Comparison of ENCODE assay signal across 8 cellular contexts in the genomic region with DNA sequence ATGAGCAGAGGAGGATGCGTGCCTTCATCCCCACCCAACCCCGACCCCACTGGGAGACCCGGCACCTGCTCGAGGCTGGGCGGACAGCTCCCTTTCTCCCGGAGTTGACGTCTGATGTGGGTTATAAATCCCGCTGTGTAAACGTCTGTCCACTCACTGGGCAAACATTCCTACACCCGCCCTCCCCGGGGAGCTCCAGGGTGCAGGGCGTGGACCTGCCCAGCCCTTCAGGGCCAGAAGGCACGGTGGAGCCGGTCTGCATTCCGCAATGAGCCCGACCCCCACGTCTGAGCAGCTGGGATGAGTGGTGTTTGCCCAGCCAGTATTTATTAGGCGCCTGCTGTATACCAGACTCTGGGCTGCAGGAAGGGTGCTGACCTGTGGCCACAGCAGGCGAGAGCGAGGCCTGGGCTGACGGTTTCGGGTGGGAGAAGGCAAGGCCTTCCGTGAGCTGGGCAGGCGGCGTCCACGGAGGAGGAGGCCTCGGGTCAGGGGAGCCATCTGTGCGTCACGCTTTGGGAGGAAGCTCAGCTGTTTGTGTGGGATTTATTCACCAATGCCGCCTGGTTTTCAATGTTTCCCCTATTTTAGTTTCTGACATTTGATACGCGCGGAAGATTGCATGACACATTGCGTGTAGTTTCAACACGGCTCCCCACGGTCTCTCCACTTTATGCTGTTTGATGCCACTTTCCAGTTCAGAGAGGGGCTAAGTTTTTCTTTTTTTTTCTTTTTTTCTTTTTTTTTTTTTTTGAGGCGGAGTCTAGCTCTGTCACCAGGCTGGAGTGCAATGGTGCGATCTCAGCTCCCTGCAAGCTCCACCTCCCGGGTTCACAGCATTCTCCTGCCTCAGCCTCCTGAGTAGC. TPM values are rescaled to one million over a fixed set of nuclear protein-coding genes. Genes with fewer than 3 reads are reported as not detected.
DNase-seq lines count a peak whose midpoint lies in the region; FAIRE-seq and TF ChIP-seq lines count a peak whose summit lies in the region.

No MANE protein-coding gene starts in this region.

- intact Hi-C loops in A673 (cut with micrococcal nuclease; ENCODE audit: unreplicated experiment), result no loop called here

- peak overlapping the region; percentile 33 for H4K8ac ChIP-seq in mesenchymal stem cell (ENCODE audit: low read length)

- in situ Hi-C loops in KBM-7 (cut with MboI; ENCODE audit: low pct_unique_long_range_greater_than_20kb, low sequenced_read_pairs), result no loop called here

- peak overlapping the region in 1 of 2 experiments; percentile 15 for H2BK12ac ChIP-seq in mesenchymal stem cell (ENCODE audit: low read length in 2 of 2)

- H3K27ac ChIP-seq in A673 (ENCODE audit: low read depth, low read length, poor library complexity, severe bottlenecking), result no peak overlapping the region
- H3K27ac ChIP-seq in mesenchymal stem cell (ENCODE audit: low read length, poor library complexity, severe bottlenecking), result peak overlapping the region; percentile 97

- TF ChIP-seq CTCF in A673 (conservative IDR thresholded peaks at IDR 0.05; ENCODE audit: low read depth, low read length) (no peak), bronchial epithelial cell (IDR thresholded peaks at IDR 0.05; ENCODE audit: insufficient read depth, low read length, severe bottlenecking) (no peak), BE2C (IDR thresholded peaks at IDR 0.05; ENCODE audit: low read depth, low read length) (no peak)

- H3K9ac ChIP-seq in mesenchymal stem cell (ENCODE audit: low read length), result peak overlapping the region; percentile 81

- no TSS peak for BruUV-seq in A673 (replicated peaks; lab: Mats Ljungman, UMichigan)

- no peak overlapping the region for H2BK120ac ChIP-seq in mesenchymal stem cell (ENCODE audit: low read depth, low read length)

- 57% methylated on average over 34 of the region's 39 CpGs for WGBS in mesenchymal stem cell

- no peak overlapping the region for H3K14ac ChIP-seq in mesenchymal stem cell (ENCODE audit: low read length in 2 of 2)

- no peaks in the 10 kb centered on the region for H3K9me3 ChIP-seq in A673 (ENCODE audit: low read depth, low read length, poor library complexity, severe bottlenecking)
- peaks cover 4% of the 10 kb centered on the region for H3K9me3 ChIP-seq in mesenchymal stem cell (ENCODE audit: control insufficient read depth, low read length)
- H3K9me3 ChIP-seq in BE2C, result peaks cover 17% of the 10 kb centered on the region

- H3K4me3 ChIP-seq in A673 (ENCODE audit: low read depth, low read length, poor library complexity, severe bottlenecking) (no peak overlapping the region), bronchial epithelial cell (ENCODE audit: low read depth, low read length) (peak overlapping the region; percentile 17), mesenchymal stem cell (ENCODE audit: insufficient read depth in 1 of 2, low read depth in 1 of 2, low read length in 2 of 2) (peak overlapping the region in 1 of 2 experiments; percentile 33), BE2C (ENCODE audit: low read depth, low read length) (no peak overlapping the region)

- H3K36me3 ChIP-seq in A673 (ENCODE audit: insufficient read depth, low read length, poor library complexity, severe bottlenecking), result no peaks in the 10 kb centered on the region
- peaks cover 20% of the 10 kb centered on the region for H3K36me3 ChIP-seq in bronchial epithelial cell (ENCODE audit: control insufficient read depth, insufficient read depth, low read length)
- peaks cover 2 to 3% of the 10 kb centered on the region in 2 experiments for H3K36me3 ChIP-seq in mesenchymal stem cell (ENCODE audit: control insufficient read depth in 1 of 2, insufficient read depth in 2 of 2, low read depth in 1 of 2, low read length in 2 of 2)
- H3K36me3 ChIP-seq in BE2C, result no peaks in the 10 kb centered on the region

- H2BK5ac ChIP-seq in mesenchymal stem cell (ENCODE audit: low read depth, low read length, poor library complexity, severe bottlenecking), result peak overlapping the region; percentile 21

- H3K4me2 ChIP-seq in mesenchymal stem cell (ENCODE audit: low read length, poor library complexity, severe bottlenecking), result peak overlapping the region; percentile 44

- no peaks in the 10 kb centered on the region for H3K4me1 ChIP-seq in A673 (ENCODE audit: insufficient read depth, low read length, poor library complexity, severe bottlenecking)
- peaks cover 24% of the 10 kb centered on the region for H3K4me1 ChIP-seq in mesenchymal stem cell (ENCODE audit: control insufficient read depth, insufficient read depth, low read depth, low read length)
- H3K4me1 ChIP-seq in BE2C, result no peaks in the 10 kb centered on the region

- peak overlapping the region in 1 of 2 experiments; percentile 91 for H3K18ac ChIP-seq in mesenchymal stem cell (ENCODE audit: low read depth in 1 of 2, low read length in 2 of 2)

- DNase-seq in A673 (ENCODE audit: low spot score) (peak; percentile 58), KBM-7 (peak; percentile 56), bronchial epithelial cell (ENCODE audit: low read depth) (peak; percentile 92), mesenchymal stem cell (peak; percentile 76), C1 segment of cervical spinal cord (lab: John Stamatoyannopoulos, UW) (no peak), BE2C (no peak)
- DNase-seq in activated CD8-positive, alpha-beta memory T cell treated with anti-CD3 and anti-CD28 coated beads, Interleukin-2, amount 50 U/mL, for 4 hours, result no peak
- no peak for DNase-seq in activated CD8-positive, alpha-beta memory T cell treated with anti-CD3 and anti-CD28 coated beads for 24 hours

- CTCF ChIA-PET in A673 (lab: Charles Lee), result interaction anchor here (0.6 kb wide), 1 partner anchor 124 kb away, joined by 6 read pairs; no protein-coding TSS in a partner anchor

- peak overlapping the region; percentile 2 for H4K91ac ChIP-seq in mesenchymal stem cell (ENCODE audit: low read length)

- H3K23ac ChIP-seq in mesenchymal stem cell (ENCODE audit: low read length in 2 of 2), result no peak overlapping the region

- no peaks in the 10 kb centered on the region for H3K79me1 ChIP-seq in mesenchymal stem cell (replicated peaks; ENCODE audit: low read length, poor library complexity, severe bottlenecking)

- no peak overlapping the region for H2BK15ac ChIP-seq in mesenchymal stem cell (ENCODE audit: low read depth, poor library complexity, severe bottlenecking)

- peak overlapping the region in 1 of 2 experiments; percentile 24 for H3K4ac ChIP-seq in mesenchymal stem cell (ENCODE audit: low read depth in 1 of 2, low read length in 2 of 2)

- H2AFZ ChIP-seq in mesenchymal stem cell (ENCODE audit: low read depth, low read length), result peak overlapping the region; percentile 21

- peak; percentile 66 for FAIRE-seq in bronchial epithelial cell (lab: Jason Lieb, UNC)

- POLR2A ChIA-PET in A673 (lab: Charles Lee; ENCODE audit: low non-redundant PET), result interaction anchor here (0.6 kb wide), 2 partner anchors 103 to 111 kb away, joined by 5 to 11 read pairs; no protein-coding TSS in a partner anchor

- no peaks in the 10 kb centered on the region for H3K27me3 ChIP-seq in A673 (replicated peaks; ENCODE audit: insufficient read depth, low read depth, low read length, poor library complexity)
- H3K27me3 ChIP-seq in bronchial epithelial cell (ENCODE audit: control insufficient read depth, insufficient read depth, low read length), result no peaks in the 10 kb centered on the region
- no peaks in the 10 kb centered on the region for H3K27me3 ChIP-seq in mesenchymal stem cell (ENCODE audit: control insufficient read depth in 1 of 2, insufficient read depth in 1 of 2, low read length in 2 of 2)
- H3K27me3 ChIP-seq in BE2C, result peaks cover 2% of the 10 kb centered on the region; the same call in 1 of the 2 replicates

- peak overlapping the region; percentile 31 for H2AK5ac ChIP-seq in mesenchymal stem cell (ENCODE audit: low read length, severe bottlenecking)

RNA-seq across cellular contexts. Expression of gene MISP, which starts 2.0 kb away (rescaled TPM):
- total RNA-seq in A673 (2021) (0.11 TPM in 1 of 2 replicates, not detected in the other), bronchial epithelial cell (105 and 138 TPM in 2 replicates)
- polyA plus RNA-seq in mesenchymal stem cell (2013, experiment 1 of 2), result 0.06 TPM
- polyA plus RNA-seq in mesenchymal stem cell (2013, experiment 2 of 2), result 0.01 TPM
- not detected for polyA plus RNA-seq in BE2C (2012; ENCODE audit: insufficient read depth, insufficient read length, low read depth)

RNA-seq across cellular contexts. Expression of gene PALM, which starts 44.1 kb away (rescaled TPM):
- total RNA-seq in A673 (2021) (21.2 and 40.3 TPM in 2 replicates), bronchial epithelial cell (under 0.01 and 0.26 TPM in 2 replicates)
- 14.3 TPM for polyA plus RNA-seq in mesenchymal stem cell (2013, experiment 1 of 2)
- polyA plus RNA-seq in mesenchymal stem cell (2013, experiment 2 of 2), result 15.1 TPM
- polyA plus RNA-seq in BE2C (2012; ENCODE audit: insufficient read depth, insufficient read length, low read depth), result 39.2 TPM

RNA-seq across cellular contexts. Expression of gene PTBP1, which starts 44.4 kb away (rescaled TPM):
- 713 and 800 TPM in 2 replicates for total RNA-seq in A673 (2021)
- total RNA-seq in bronchial epithelial cell, result 99.0 TPM in 2 replicates
- polyA plus RNA-seq in mesenchymal stem cell (2013, experiment 1 of 2), result 233 TPM
- 242 TPM for polyA plus RNA-seq in mesenchymal stem cell (2013, experiment 2 of 2)
- polyA plus RNA-seq in BE2C (2012; ENCODE audit: insufficient read depth, insufficient read length, low read depth), result 838 TPM

RNA-seq across cellular contexts. Expression of gene PRSS57, which starts 57.6 kb away (rescaled TPM):
- total RNA-seq in A673 (2021), result not detected in 2 replicates
- not detected in 2 replicates for total RNA-seq in bronchial epithelial cell
- not detected for polyA plus RNA-seq in mesenchymal stem cell (2013, experiment 1 of 2)
- polyA plus RNA-seq in mesenchymal stem cell (2013, experiment 2 of 2), result 0.04 TPM
- 1.0 TPM for polyA plus RNA-seq in BE2C (2012; ENCODE audit: insufficient read depth, insufficient read length, low read depth)

Comparison
In these comparisons a context has a peak if more than half of its experiments do, and no peak if none do; other contexts are left out.
1. DNase-seq: peak in A673 (single experiment), KBM-7 (single experiment), bronchial epithelial cell (single experiment) and mesenchymal stem cell (single experiment); none in C1 segment of cervical spinal cord (0 of 14), BE2C (single experiment), activated CD8-positive, alpha-beta memory T cell treated with anti-CD3 and anti-CD28 coated beads, Interleukin-2, amount 50 U/mL, for 4 hours (single experiment) and activated CD8-positive, alpha-beta memory T cell treated with anti-CD3 and anti-CD28 coated beads for 24 hours (single experiment).
2. RNA of gene MISP, which starts 2.0 kb away (total RNA-seq): 105 to 138 TPM in bronchial epithelial cell; 0.11 TPM in A673; every median in the first group is over 10 times any median in the second.
3. RNA of gene PALM, which starts 44.1 kb away (total RNA-seq): 21.2 to 40.3 TPM in A673; under 0.01 to 0.26 TPM in bronchial epithelial cell; every median in the first group is over 10 times any median in the second.